In genomic region chr11:19790831-19791552, GRCh38 we compare ENCODE assay signal across 13 cellular contexts.
DNase-seq lines count a peak whose midpoint lies in the region; ATAC-seq and TF ChIP-seq lines count a peak whose summit lies in the region.
"Had no signal": no experiment of that assay in that cellular context is flagged by ENCODE, and none has a peak within 500 bp of the region (broad histone marks: within the 10 kb centered on the region; RNA-seq: fewer than 3 reads in every experiment).

No MANE protein-coding gene starts in this region.

- H3F3A ChIP-seq in SK-N-SH (replicated peaks; ENCODE audit: insufficient read depth) = peaks cover 6% of the 10 kb centered on the region

- H2AFZ ChIP-seq in SK-N-SH (ENCODE audit: low read depth) = no peak overlapping the region

- no peaks in the 10 kb centered on the region for H3K27me3 Mint-ChIP-seq in progenitor cell of endocrine pancreas

- peaks cover 100% of the 10 kb centered on the region for H4K20me1 ChIP-seq in SK-N-SH (ENCODE audit: insufficient read depth)

- H3K4me3 Mint-ChIP-seq in progenitor cell of endocrine pancreas (ENCODE audit: low read depth) = no peak overlapping the region

- H3K9me3 Mint-ChIP-seq in progenitor cell of endocrine pancreas (ENCODE audit: low read depth) = no peaks in the 10 kb centered on the region

- H3K9me3 ChIP-seq in Peyer's patch (no peaks in the 10 kb centered on the region), mucosa of descending colon (no peaks in the 10 kb centered on the region), SK-N-SH (no peaks in the 10 kb centered on the region)
- H3K9me3 ChIP-seq: heart left ventricle, MG63 had no signal

- no peaks in the 10 kb centered on the region for H3K9me2 ChIP-seq in SK-N-SH

- H3K27ac ChIP-seq in Peyer's patch = peak overlapping the region in 2 of 4 donors; percentile 4 to 43
- H3K27ac ChIP-seq in SK-N-SH (ENCODE audit: low read depth in 2 of 2, low read length in 1 of 2) = peak overlapping the region in 1 of 2 experiments; percentile 88; a peak in 1 of 4 replicates

- DNase-seq in H7 (peak; percentile 70), Peyer's patch (peak in 2 of 3 donors; percentile 77 to 83), mucosa of descending colon (peak; percentile 83 to 87 (median 85)), EL (no peak), amniotic stem cell (lab: John Stamatoyannopoulos, UW) (no peak), SK-N-SH (no peak), progenitor cell of endocrine pancreas (ENCODE audit: low spot score, unreplicated experiment) (no peak)
- DNase-seq: activated CD4-positive, alpha-beta T cell treated with anti-CD3 and anti-CD28 coated beads for 1 hour; heart left ventricle; MG63; NCI-H510A treated with DMSO at 0.1 percent for 48 hours; retina had no signal

- H3K9ac ChIP-seq in SK-N-SH = no peak overlapping the region

- CTCF ChIA-PET in SK-N-SH (lab: Yijun Ruan, JAX) = interaction anchor here (0.9 to 2.0 kb wide), 5 partner anchors 9 to 237 kb away, joined by 4 to 8 read pairs (median 5); no protein-coding TSS in a partner anchor

- peaks cover 0 to 34% (median 4%) of the 10 kb centered on the region in 4 donors for H3K4me1 ChIP-seq in Peyer's patch
- H3K4me1 ChIP-seq in mucosa of descending colon (ENCODE audit: low read depth) = peaks cover 30% of the 10 kb centered on the region
- H3K4me1 ChIP-seq in SK-N-SH (ENCODE audit: control insufficient read depth in 1 of 2, insufficient read depth in 2 of 2, low read depth in 1 of 2, low read length in 1 of 2) = peaks cover 0 to 49% of the 10 kb centered on the region in 2 experiments; a peak in 3 of 4 replicates

- H3K27me3 ChIP-seq in H7 (ENCODE audit: control insufficient read depth, insufficient read depth, low read length) = no peaks in the 10 kb centered on the region
- H3K27me3 ChIP-seq in Peyer's patch = no peaks in the 10 kb centered on the region
- H3K27me3 ChIP-seq in SK-N-SH (ENCODE audit: insufficient read depth) = no peaks in the 10 kb centered on the region
- H3K27me3 ChIP-seq: heart left ventricle, MG63 had no signal

- H3K36me3 Mint-ChIP-seq in progenitor cell of endocrine pancreas (ENCODE audit: insufficient read depth) = no peaks in the 10 kb centered on the region

- peak in 1 of 2 donors; percentile 44 for TF ChIP-seq POLR2A in Peyer's patch (IDR thresholded peaks at IDR 0.05)

- WGBS in SK-N-SH (ENCODE audit: low lambda C conversion rate) = 85% methylated on average over 7 of the region's 8 CpGs

- no peak for TF ChIP-seq RAD21 in SK-N-SH (IDR thresholded peaks at IDR 0.05; ENCODE audit: low read length)

- ATAC-seq in GM18873 (IDR thresholded peaks at IDR 0.05; ENCODE audit: low FRiP score, unreplicated experiment) (peak; percentile 80), mucosa of descending colon (peak; percentile 85)

- no peaks in the 10 kb centered on the region for H3K36me3 ChIP-seq in H7 (replicated peaks; ENCODE audit: control insufficient read depth, insufficient read depth, low read length)
- H3K36me3 ChIP-seq in Peyer's patch = no peaks in the 10 kb centered on the region
- H3K36me3 ChIP-seq in mucosa of descending colon (ENCODE audit: low read depth) = no peaks in the 10 kb centered on the region
- peaks cover 2 to 13% of the 10 kb centered on the region in 2 experiments for H3K36me3 ChIP-seq in SK-N-SH (replicated peaks in 1 of 2; ENCODE audit: control insufficient read depth in 1 of 2, insufficient read depth in 2 of 2, low read length in 1 of 2)
- H3K36me3 ChIP-seq: heart left ventricle had no signal

- POLR2A ChIA-PET in SK-N-SH (lab: Yijun Ruan, JAX) = no interaction called here

- H3K4me3 ChIP-seq in H7 (ENCODE audit: insufficient read depth, low read depth, low read length) = no peak overlapping the region
- no peak overlapping the region for H3K4me3 ChIP-seq in Peyer's patch
- no peak overlapping the region for H3K4me3 ChIP-seq in mucosa of descending colon
- H3K4me3 ChIP-seq in SK-N-SH (ENCODE audit: low read depth in 2 of 2, low read length in 1 of 2) = no peak overlapping the region
- H3K4me3 ChIP-seq: heart left ventricle, MG63 had no signal

- H3K4me2 ChIP-seq in SK-N-SH = no peak overlapping the region

- peaks cover 14% of the 10 kb centered on the region for H3K4me1 Mint-ChIP-seq in progenitor cell of endocrine pancreas (ENCODE audit: low read depth)

- TF ChIP-seq EP300 in SK-N-SH (IDR thresholded peaks at IDR 0.05; ENCODE audit: borderline replicate concordance in 1 of 2, low read depth in 1 of 2, low read length in 1 of 2) = no peak

- peaks cover 100% of the 10 kb centered on the region for H3K79me2 ChIP-seq in SK-N-SH (ENCODE audit: insufficient read depth)

- intact Hi-C loops in mucosa of descending colon (cut with DNase I, micrococcal nuclease) = no loop called here

- TF ChIP-seq CTCF in Peyer's patch (IDR thresholded peaks at IDR 0.05) (no peak), mucosa of descending colon (IDR thresholded peaks at IDR 0.05) (no peak), SK-N-SH (IDR thresholded peaks at IDR 0.05) (no peak), progenitor cell of endocrine pancreas (IDR thresholded peaks at IDR 0.05; ENCODE audit: unreplicated experiment) (no peak)

- H3K27ac Mint-ChIP-seq in progenitor cell of endocrine pancreas = no peak overlapping the region

TF ChIP-seq in SK-N-SH, 30 proteins besides CTCF, POLR2A, EP300 and RAD21 (continues in another document):
- TF ChIP-seq FOXM1 (IDR thresholded peaks at IDR 0.05; ENCODE audit: low read depth) (no peak), NRF1 (IDR thresholded peaks at IDR 0.05; ENCODE audit: low read depth, low read length) (no peak), GATA2 (CRISPR knock-in tag; IDR thresholded peaks at IDR 0.05) (no peak), ELF1 (IDR thresholded peaks at IDR 0.05) (no peak), EZH2phosphoT487 (IDR thresholded peaks at IDR 0.05; ENCODE audit: borderline replicate concordance, low read depth) (no peak), CHD2 (IDR thresholded peaks at IDR 0.05; ENCODE audit: low read length, partially characterized antibody) (no peak), MEF2A (IDR thresholded peaks at IDR 0.05; ENCODE audit: borderline replicate concordance, low read depth) (no peak), TEAD4 (IDR thresholded peaks at IDR 0.05; ENCODE audit: borderline replicate concordance, insufficient read depth) (no peak), FOSL2 (IDR thresholded peaks at IDR 0.05; ENCODE audit: borderline replicate concordance, low read depth) (no peak), GABPA (IDR thresholded peaks at IDR 0.05; ENCODE audit: low read depth) (no peak), ZBTB33 (IDR thresholded peaks at IDR 0.05; ENCODE audit: borderline replicate concordance, low read depth) (no peak), MXI1 (IDR thresholded peaks at IDR 0.05; ENCODE audit: low read depth, low read length) (no peak), MAX (IDR thresholded peaks at IDR 0.05; ENCODE audit: low read depth) (no peak), PBX3 (IDR thresholded peaks at IDR 0.05) (no peak), SMC3 (IDR thresholded peaks at IDR 0.05; ENCODE audit: low read depth, low read length) (no peak)

Comparison
In these comparisons a context has a peak if more than half of its experiments do, and no peak if none do; other contexts are left out.
1. DNase-seq: peak in H7 (single experiment), Peyer's patch (2 of 3) and mucosa of descending colon (3 of 3); none in EL (single experiment), amniotic stem cell (single experiment), SK-N-SH (single experiment) and progenitor cell of endocrine pancreas (single experiment).